8 cellular contexts compared by ENCODE assay signal in genomic region chr9:21964925-21965385, GRCh38. TPM values are rescaled to one million over a fixed set of nuclear protein-coding genes. Genes with fewer than 3 reads are reported as not detected.
DNase-seq lines count a peak whose midpoint lies in the region; ATAC-seq and TF ChIP-seq lines count a peak whose summit lies in the region.

No MANE protein-coding gene starts in this region.

- H3K27ac ChIP-seq in skeletal muscle tissue (ENCODE audit: low read depth, low read length), result no peak overlapping the region
- no peak overlapping the region for H3K27ac ChIP-seq in prostate gland

- peaks cover 0 to 3% (median 2%) of the 10 kb centered on the region in 3 donors for H3K9me3 ChIP-seq in skeletal muscle tissue (ENCODE audit: control insufficient read depth in 3 of 3, low read length in 3 of 3)
- H3K9me3 ChIP-seq in prostate gland, result no peaks in the 10 kb centered on the region

- H3K4me3 ChIP-seq in skeletal muscle tissue (ENCODE audit: low read length in 3 of 3), result peak overlapping the region; percentile 19 to 54 (median 52)
- H3K4me3 ChIP-seq in prostate gland, result peak overlapping the region in 1 of 2 donors; percentile 5

- ATAC-seq in Right ventricle myocardium superior (ENCODE audit: poor library complexity), result peak; percentile 31
- no peak for ATAC-seq in left ventricle myocardium superior
- ATAC-seq in HG03432 (IDR thresholded peaks at IDR 0.05; ENCODE audit: unreplicated experiment), result peak; percentile 58

- H3K9ac ChIP-seq in skeletal muscle tissue (ENCODE audit: low read depth in 1 of 3, low read length in 3 of 3), result no peak overlapping the region

- no peak for TF ChIP-seq CTCF in prostate gland (IDR thresholded peaks at IDR 0.05)

- H3K36me3 ChIP-seq in skeletal muscle tissue (ENCODE audit: control insufficient read depth in 3 of 3, insufficient read depth in 3 of 3, low read length in 3 of 3) (no peaks in the 10 kb centered on the region), prostate gland (no peaks in the 10 kb centered on the region)

- H3K4me1 ChIP-seq in skeletal muscle tissue (ENCODE audit: control insufficient read depth in 3 of 3, insufficient read depth in 3 of 3, low read length in 3 of 3) (peaks cover 13 to 19% (median 17%) of the 10 kb centered on the region in 3 donors), prostate gland (replicated peaks) (no peaks in the 10 kb centered on the region)

- WGBS in prostate gland, result 4% methylated on average over 29 of the region's 29 CpGs

- intact Hi-C loops in Right ventricle myocardium superior (cut with DNase I) (no loop called here), left ventricle myocardium superior (cut with micrococcal nuclease) (no loop called here), prostate gland (cut with DNase I) (no loop called here)

- peaks cover 53 to 63% (median 56%) of the 10 kb centered on the region in 3 donors for H3K27me3 ChIP-seq in skeletal muscle tissue (ENCODE audit: control insufficient read depth in 3 of 3, insufficient read depth in 3 of 3, low read length in 3 of 3)
- H3K27me3 ChIP-seq in prostate gland (replicated peaks; ENCODE audit: insufficient read depth), result peaks cover 41% of the 10 kb centered on the region

- TF ChIP-seq POLR2A in prostate gland (IDR thresholded peaks at IDR 0.05), result no peak

- DNase-seq in Right ventricle myocardium superior (peak; percentile 47), left ventricle myocardium superior (no peak), germinal center (ENCODE audit: low spot score) (peak; percentile 21), COLO829 (ENCODE audit: low spot score) (no peak), prostate gland (ENCODE audit: low spot score) (no peak)
- peak; percentile 57 for DNase-seq in activated T-cell treated with anti-CD3 and anti-CD28 coated beads, Interleukin-2, amount 50 U/mL, for 1 hour

RNA-seq across cellular contexts. Expression of gene CDKN2A, which starts 29.2 kb away (rescaled TPM):
- total RNA-seq in Right ventricle myocardium superior, result 0.67 TPM
- not detected for total RNA-seq in left ventricle myocardium superior
- not detected for total RNA-seq in skeletal muscle tissue
- total RNA-seq in prostate gland, result 1 to 10 TPM in 1 of 2 donors, under 1 TPM in 1; 0.55 to 4.5 TPM

RNA-seq across cellular contexts. Expression of gene CDKN2B-AS1, which starts 29.6 kb away (rescaled TPM):
- not detected for total RNA-seq in Right ventricle myocardium superior
- total RNA-seq in left ventricle myocardium superior, result 0.17 TPM
- 0.52 TPM for total RNA-seq in skeletal muscle tissue
- total RNA-seq in prostate gland, result under 1 TPM in 1 of 2 donors, not detected in 1; 0.62 TPM

RNA-seq across cellular contexts. Expression of gene CDKN2B, which starts 44.1 kb away (rescaled TPM):
- total RNA-seq in Right ventricle myocardium superior, result 2.3 TPM
- 1.8 TPM for total RNA-seq in left ventricle myocardium superior
- not detected for total RNA-seq in skeletal muscle tissue
- total RNA-seq in prostate gland, result 1 to 10 TPM; 5.4 to 8.8 TPM

Comparison
In these comparisons a context has a peak if more than half of its experiments do, and no peak if none do; other contexts are left out.
1. DNase-seq: peak in Right ventricle myocardium superior (single experiment), activated T-cell treated with anti-CD3 and anti-CD28 coated beads, Interleukin-2, amount 50 U/mL, for 1 hour (single experiment) and germinal center (single experiment); none in left ventricle myocardium superior (single experiment), COLO829 (single experiment) and prostate gland (single experiment).